ENCODE assay signal across 23 cellular contexts in the genomic region with DNA sequence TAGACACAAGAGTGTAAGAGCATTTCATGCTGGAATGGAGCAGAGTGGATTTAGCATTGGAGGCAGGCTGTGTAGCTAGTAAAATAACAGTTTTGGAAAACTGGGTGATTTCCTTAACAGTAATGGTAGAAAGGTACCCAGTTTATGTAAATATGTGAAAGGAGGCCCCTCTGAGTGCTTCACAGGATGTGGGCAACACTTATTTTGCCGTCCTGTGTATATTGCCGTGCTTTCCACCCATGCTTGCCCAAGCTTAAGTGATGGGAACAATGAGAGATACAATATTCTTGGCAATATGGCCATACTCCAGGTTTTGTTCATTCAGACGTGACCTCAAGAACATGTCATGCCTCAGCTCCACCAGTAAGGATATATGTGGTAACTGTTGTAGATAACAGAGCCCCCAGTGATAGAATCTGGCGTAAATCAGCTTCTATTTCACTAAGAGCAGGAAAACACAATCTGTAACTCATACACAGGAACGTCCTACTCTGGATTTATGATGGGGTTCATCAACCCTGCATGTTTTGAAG.
"Had no signal": no experiment of that assay in that cellular context is flagged by ENCODE, and none has a peak within 500 bp of the region (broad histone marks: within the 10 kb centered on the region; RNA-seq: fewer than 3 reads in every experiment).

No MANE protein-coding gene starts in this region.

- H3K9me3 ChIP-seq: breast epithelium, esophagus squamous epithelium, neutrophil, tibial artery, uterus had no signal

- H3K9me3 Mint-ChIP-seq: activated CD8-positive, alpha-beta T cell treated with anti-CD3 and anti-CD28 coated beads for 36 hours; dendritic cell treated with granulocyte-macrophage colony-stimulating factor and Interleukin-4, amounts not matched to agents 40 ng/mL and 50 ng/mL, for 4 days; natural killer cell had no signal

- H3K4me1 ChIP-seq: breast epithelium, uterus had no signal

- H3K27me3 ChIP-seq: breast epithelium, esophagus squamous epithelium, hepatocyte, neutrophil, tibial artery, uterus had no signal

- H3K36me3 ChIP-seq: breast epithelium, esophagus squamous epithelium, neutrophil, tibial artery, uterus had no signal

- H3K27ac ChIP-seq: breast epithelium, esophagus squamous epithelium, hepatocyte, neutrophil, tibial artery, uterus had no signal

- H3K27me3 Mint-ChIP-seq: activated CD8-positive, alpha-beta T cell treated with anti-CD3 and anti-CD28 coated beads for 36 hours; dendritic cell treated with granulocyte-macrophage colony-stimulating factor and Interleukin-4, amounts not matched to agents 40 ng/mL and 50 ng/mL, for 4 days had no signal

- H3K4me3 ChIP-seq: breast epithelium, esophagus squamous epithelium, hepatocyte, tibial artery, uterus had no signal

- DNase-seq: activated CD4-positive, alpha-beta T cell treated with anti-CD3 and anti-CD28 coated beads for 48 hours; activated CD4-positive, CD25-positive, alpha-beta regulatory T cell; activated CD8-positive, alpha-beta T cell treated with anti-CD3 and anti-CD28 coated beads for 36 hours; activated effector memory CD4-positive, alpha-beta T cell treated with anti-CD3 and anti-CD28 coated beads, Interleukin-2, amount 50 U/mL, for 16 hours; activated naive CD4-positive, alpha-beta T cell treated with anti-CD3 and anti-CD28 coated beads, Interleukin-2, amount 50 U/mL, for 16 hours; activated T-cell treated with anti-CD3 and anti-CD28 coated beads, Interleukin-2, amount 50 U/mL, for 48 hours; effector CD8-positive, alpha-beta T cell; esophagus squamous epithelium; foreskin fibroblast; natural killer cell; retina; stimulated activated CD4-positive, alpha-beta T cell treated with anti-CD3 and anti-CD28 coated beads, Interleukin-12 subunit alpha, Interleukin-12 subunit beta, amount 100 ng/mL, for 4 hours; stimulated activated CD4-positive, alpha-beta T cell treated with anti-CD3 and anti-CD28 coated beads, Interleukin-1b, Interleukin-23, amount 100 ng/mL, for 48 hours; stimulated activated CD8-positive, alpha-beta memory T cell treated with anti-CD3 and anti-CD28 coated beads, Interleukin-4, amount 100 ng/mL, for 48 hours; stimulated activated naive CD4-positive, alpha-beta T cell treated with Interleukin-2 at 50 U/mL for 16 hours; T-helper 1 cell; T-helper 9 cell; tibial artery; uterus had no signal

- H3K36me3 Mint-ChIP-seq: natural killer cell had no signal

- ATAC-seq: activated CD8-positive, alpha-beta T cell treated with anti-CD3 and anti-CD28 coated beads for 36 hours had no signal

- H3K27ac Mint-ChIP-seq: activated CD8-positive, alpha-beta T cell treated with anti-CD3 and anti-CD28 coated beads for 36 hours; dendritic cell treated with granulocyte-macrophage colony-stimulating factor and Interleukin-4, amounts not matched to agents 40 ng/mL and 50 ng/mL, for 4 days; natural killer cell had no signal

- H3K4me3 Mint-ChIP-seq: activated CD8-positive, alpha-beta T cell treated with anti-CD3 and anti-CD28 coated beads for 36 hours; dendritic cell treated with granulocyte-macrophage colony-stimulating factor and Interleukin-4, amounts not matched to agents 40 ng/mL and 50 ng/mL, for 4 days; natural killer cell had no signal
